ENCODE assay signal across 8 cellular contexts in genomic region chr5:59660737-59661136, GRCh38.
A peak's percentile ranks its signal among the peaks of the same experiment; 100 is the strongest.
DNase-seq lines count a peak whose midpoint lies in the region; ATAC-seq and TF ChIP-seq lines count a peak whose summit lies in the region.

No MANE protein-coding gene starts in this region.

- no peak overlapping the region for H3K27ac Mint-ChIP-seq in activated B cell treated with CpG ODN at 0.5 μM for 24 hours
- H3K27ac Mint-ChIP-seq in natural killer cell treated with Interleukin-12 subunit alpha and Interleukin-12 subunit beta and Interleukin-15 and Interleukin-18, amount 100 ng/mL, for 72 hours = peak overlapping the region; percentile 62 to 84

- no peaks in the 10 kb centered on the region for H3K36me3 Mint-ChIP-seq in activated B cell treated with CpG ODN at 0.5 μM for 24 hours (ENCODE audit: low read depth)
- H3K36me3 Mint-ChIP-seq in natural killer cell treated with Interleukin-12 subunit alpha and Interleukin-12 subunit beta and Interleukin-15 and Interleukin-18, amount 100 ng/mL, for 72 hours = no peaks in the 10 kb centered on the region

- peak; percentile 49 for ATAC-seq in HG03159 (IDR thresholded peaks at IDR 0.05; ENCODE audit: unreplicated experiment)
- peak; percentile 40 for ATAC-seq in activated B cell treated with CpG ODN at 0.5 μM for 24 hours (ENCODE audit: low read depth)
- no peak for ATAC-seq in natural killer cell treated with Interleukin-12 subunit alpha and Interleukin-12 subunit beta and Interleukin-15 and Interleukin-18, amount 100 ng/mL, for 72 hours

- peaks cover 47% of the 10 kb centered on the region for H3K4me1 Mint-ChIP-seq in activated B cell treated with CpG ODN at 0.5 μM for 24 hours
- peaks cover 27 to 33% of the 10 kb centered on the region in 2 donors for H3K4me1 Mint-ChIP-seq in natural killer cell treated with Interleukin-12 subunit alpha and Interleukin-12 subunit beta and Interleukin-15 and Interleukin-18, amount 100 ng/mL, for 72 hours (ENCODE audit: low read depth in 2 of 2)

- intact Hi-C loops in activated B cell treated with CpG ODN at 0.5 μM for 24 hours (cut with micrococcal nuclease) = loop anchor here (1.0 kb wide), 1 partner anchor 154 kb away; no protein-coding TSS in a partner anchor

- TF ChIP-seq CTCF in GM12865 (IDR thresholded peaks at IDR 0.05; ENCODE audit: insufficient read depth, low read depth, low read length, missing control alignments) (peak; percentile 32), activated B cell treated with CpG ODN at 0.5 μM for 24 hours (IDR thresholded peaks at IDR 0.05) (no peak)

- POLR2A ChIA-PET in activated B cell treated with CpG ODN at 0.5 μM for 24 hours (lab: Charles Lee) = interaction anchor here (0.6 to 0.8 kb wide), 2 partner anchors 13 to 749 kb away, joined by 3 to 5 read pairs; no protein-coding TSS in a partner anchor

- H3K4me3 ChIP-seq in GM12865 (ENCODE audit: low read depth, low read length) = no peak overlapping the region

- no peaks in the 10 kb centered on the region for H3K9me3 Mint-ChIP-seq in activated B cell treated with CpG ODN at 0.5 μM for 24 hours
- H3K9me3 Mint-ChIP-seq in natural killer cell treated with Interleukin-12 subunit alpha and Interleukin-12 subunit beta and Interleukin-15 and Interleukin-18, amount 100 ng/mL, for 72 hours = no peaks in the 10 kb centered on the region

- CTCF ChIA-PET in activated B cell treated with CpG ODN at 0.5 μM for 24 hours (lab: Charles Lee) = interaction anchor here (0.6 to 4.1 kb wide), 6 partner anchors 11 to 272 kb away, joined by 3 to 72 read pairs (median 8); no protein-coding TSS in a partner anchor

- DNase-seq in GM12865 (ENCODE audit: low read depth) = peak; percentile 39
- no peak for DNase-seq in activated B cell treated with CpG ODN at 0.5 μM for 24 hours
- DNase-seq in natural killer cell treated with Interleukin-12 subunit alpha and Interleukin-12 subunit beta and Interleukin-15 and Interleukin-18, amount 100 ng/mL, for 72 hours (ENCODE audit: low spot score) = no peak
- DNase-seq in NCI-H1436 (lab: John Stamatoyannopoulos, UW) = no peak
- no peak for DNase-seq in SIG-M5 (lab: John Stamatoyannopoulos, UW)
- no peak for DNase-seq in HuH-7 (ENCODE audit: low spot score)
- no peak for DNase-seq in ureter (ENCODE audit: low spot score)

- no peak overlapping the region for H3K4me3 Mint-ChIP-seq in activated B cell treated with CpG ODN at 0.5 μM for 24 hours
- H3K4me3 Mint-ChIP-seq in natural killer cell treated with Interleukin-12 subunit alpha and Interleukin-12 subunit beta and Interleukin-15 and Interleukin-18, amount 100 ng/mL, for 72 hours = no peak overlapping the region

- H3K27me3 Mint-ChIP-seq in activated B cell treated with CpG ODN at 0.5 μM for 24 hours = no peaks in the 10 kb centered on the region
- H3K27me3 Mint-ChIP-seq in natural killer cell treated with Interleukin-12 subunit alpha and Interleukin-12 subunit beta and Interleukin-15 and Interleukin-18, amount 100 ng/mL, for 72 hours = no peaks in the 10 kb centered on the region

Comparison
In these comparisons a context has a peak if more than half of its experiments do, and no peak if none do; other contexts are left out.
1. ATAC-seq: peak in HG03159 (single experiment) and activated B cell treated with CpG ODN at 0.5 μM for 24 hours (single experiment); none in natural killer cell treated with Interleukin-12 subunit alpha and Interleukin-12 subunit beta and Interleukin-15 and Interleukin-18, amount 100 ng/mL, for 72 hours (0 of 2).